8 cellular contexts compared by ENCODE assay signal in genomic region chr7:148882668-148883232, GRCh38. TPM values are rescaled to one million over a fixed set of nuclear protein-coding genes. Genes with fewer than 3 reads are reported as not detected.
DNase-seq lines count a peak whose midpoint lies in the region; ATAC-seq and TF ChIP-seq lines count a peak whose summit lies in the region.

No MANE protein-coding gene starts in this region.

- ATAC-seq in foreskin keratinocyte, result no peak

- peaks cover 47% of the 10 kb centered on the region for H3K4me1 Mint-ChIP-seq in activated T-cell treated with anti-CD3 and anti-CD28 coated beads, Interleukin-2, amount 50 U/mL, for 24 hours (ENCODE audit: low read depth)

- peaks cover 57% of the 10 kb centered on the region for H3K36me3 Mint-ChIP-seq in activated T-cell treated with anti-CD3 and anti-CD28 coated beads, Interleukin-2, amount 50 U/mL, for 24 hours (ENCODE audit: low read depth)

- peaks cover 8% of the 10 kb centered on the region for H3K4me1 ChIP-seq in foreskin keratinocyte
- peaks cover 13% of the 10 kb centered on the region for H3K4me1 ChIP-seq in skeletal muscle satellite cell (ENCODE audit: control insufficient read depth, insufficient read depth, low read length)

- H3K9ac ChIP-seq in SK-N-MC (ENCODE audit: insufficient read length) (peak overlapping the region; percentile 87), skeletal muscle satellite cell (ENCODE audit: low read depth, low read length) (peak overlapping the region; percentile 94)

- H3K9me3 Mint-ChIP-seq in activated T-cell treated with anti-CD3 and anti-CD28 coated beads, Interleukin-2, amount 50 U/mL, for 24 hours, result no peaks in the 10 kb centered on the region

- peak overlapping the region; percentile 93 for H3K4me3 Mint-ChIP-seq in activated T-cell treated with anti-CD3 and anti-CD28 coated beads, Interleukin-2, amount 50 U/mL, for 24 hours

- no peaks in the 10 kb centered on the region for H3K27me3 Mint-ChIP-seq in activated T-cell treated with anti-CD3 and anti-CD28 coated beads, Interleukin-2, amount 50 U/mL, for 24 hours

- H3K9me3 ChIP-seq in SK-N-MC (ENCODE audit: low read depth, low read length) (no peaks in the 10 kb centered on the region), skeletal muscle satellite cell (replicated peaks; ENCODE audit: low read length) (no peaks in the 10 kb centered on the region)

- H3K36me3 ChIP-seq in SK-N-MC (ENCODE audit: insufficient read depth, low read length) (peaks cover 32% of the 10 kb centered on the region), skeletal muscle satellite cell (ENCODE audit: insufficient read depth, low read length) (no peaks in the 10 kb centered on the region)

- H3K4me3 ChIP-seq in SK-N-MC, result peak overlapping the region; percentile 89
- peak overlapping the region; percentile 89 for H3K4me3 ChIP-seq in skeletal muscle satellite cell (ENCODE audit: low read length)

- peak overlapping the region; percentile 96 for H3K27ac Mint-ChIP-seq in activated T-cell treated with anti-CD3 and anti-CD28 coated beads, Interleukin-2, amount 50 U/mL, for 24 hours

- no peak for TF ChIP-seq CTCF in foreskin keratinocyte (conservative IDR thresholded peaks at IDR 0.05)

- peak overlapping the region; percentile 59 for H3K27ac ChIP-seq in SK-N-MC
- peak overlapping the region; percentile 13 for H3K27ac ChIP-seq in foreskin keratinocyte

- DNase-seq in activated T-cell treated with anti-CD3 and anti-CD28 coated beads, Interleukin-2, amount 50 U/mL, for 24 hours, result no peak
- no peak for DNase-seq in activated T-cell treated with anti-CD3 and anti-CD28 coated beads, Interleukin-2, amount 50 U/mL, for 48 hours
- DNase-seq in SK-N-MC (ENCODE audit: low read depth, low spot score) (no peak), foreskin keratinocyte (peak; percentile 9 to 38), NCI-H774 (lab: John Stamatoyannopoulos, UW) (no peak)
- no peak for DNase-seq in activated CD4-positive, CD25-positive, alpha-beta regulatory T cell treated with anti-CD3 and anti-CD28 coated beads, Interleukin-2, amount 50 U/mL, for 72 hours
- DNase-seq in stimulated activated CD8-positive, alpha-beta memory T cell treated with anti-CD3 and anti-CD28 coated beads, Interleukin-4, amount 100 ng/mL, for 48 hours, result no peak

- H3K27me3 ChIP-seq in foreskin keratinocyte, result no peaks in the 10 kb centered on the region
- H3K27me3 ChIP-seq in skeletal muscle satellite cell (ENCODE audit: control insufficient read depth, insufficient read depth, low read length), result no peaks in the 10 kb centered on the region

- peak overlapping the region; percentile 90 for H3K4me2 ChIP-seq in skeletal muscle satellite cell (ENCODE audit: low read length)

RNA-seq across cellular contexts. Expression of gene EZH2, which starts 1.3 kb away (rescaled TPM):
- 17.6 and 20.8 TPM in 2 replicates for total RNA-seq in foreskin keratinocyte
- polyA plus RNA-seq in foreskin keratinocyte, result 10.4 and 12.6 TPM in 2 replicates
- 8.9 and 9.2 TPM in 2 replicates for total RNA-seq in skeletal muscle satellite cell (2012; rRNA removed)

Comparison
In these comparisons a context has a peak if more than half of its experiments do, and no peak if none do; other contexts are left out.
1. DNase-seq: peak in foreskin keratinocyte (2 of 2); none in activated T-cell treated with anti-CD3 and anti-CD28 coated beads, Interleukin-2, amount 50 U/mL, for 24 hours (single experiment), activated T-cell treated with anti-CD3 and anti-CD28 coated beads, Interleukin-2, amount 50 U/mL, for 48 hours (0 of 2), SK-N-MC (single experiment), NCI-H774 (single experiment), activated CD4-positive, CD25-positive, alpha-beta regulatory T cell treated with anti-CD3 and anti-CD28 coated beads, Interleukin-2, amount 50 U/mL, for 72 hours (single experiment) and stimulated activated CD8-positive, alpha-beta memory T cell treated with anti-CD3 and anti-CD28 coated beads, Interleukin-4, amount 100 ng/mL, for 48 hours (single experiment).